ENCODE assay signal across 9 cellular contexts in the genomic region with DNA sequence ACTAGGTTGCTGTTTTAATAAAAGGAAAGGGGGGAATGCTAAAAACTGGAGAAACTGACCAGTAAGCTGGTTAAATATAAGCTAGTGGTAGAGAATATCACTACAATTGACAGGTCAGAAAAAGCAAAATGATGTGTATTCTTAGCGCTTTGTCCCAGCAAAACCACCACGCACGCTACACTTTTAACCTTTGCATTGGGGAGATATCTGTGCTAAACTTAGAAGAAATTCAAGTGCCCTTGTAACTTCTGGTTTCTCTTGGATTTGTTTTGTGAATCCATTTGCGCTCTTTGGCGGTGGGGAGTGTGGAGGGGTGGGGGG. TPM values are rescaled to one million over a fixed set of nuclear protein-coding genes. Genes with fewer than 3 reads are reported as not detected.
A peak's percentile ranks its signal among the peaks of the same experiment; 100 is the strongest.
DNase-seq lines count a peak whose midpoint lies in the region; ATAC-seq and TF ChIP-seq lines count a peak whose summit lies in the region.
"Had no signal": no experiment of that assay in that cellular context is flagged by ENCODE, and none has a peak within 500 bp of the region (broad histone marks: within the 10 kb centered on the region; RNA-seq: fewer than 3 reads in every experiment).

No MANE protein-coding gene starts in this region.

- H3K36me3 ChIP-seq in SK-N-MC (ENCODE audit: insufficient read depth, low read length) (no peaks in the 10 kb centered on the region), gastrocnemius medialis (no peaks in the 10 kb centered on the region)

- H3K27ac ChIP-seq in SK-N-MC (no peak overlapping the region), gastrocnemius medialis (peak overlapping the region in 3 of 4 donors; percentile 75 to 91 (median 86))

- H3K4me3 ChIP-seq in GM08714 (ENCODE audit: low read length), result peak overlapping the region; percentile 91; the same call in 1 of the 2 replicates
- H3K4me3 ChIP-seq in SK-N-MC, result peak overlapping the region; percentile 87
- peak overlapping the region; percentile 94 for H3K4me3 ChIP-seq in fibroblast of mammary gland (ENCODE audit: control insufficient read depth, low read depth, low read length)
- H3K4me3 ChIP-seq in gastrocnemius medialis, result peak overlapping the region; percentile 69 to 83 (median 80)

- H3K9me3 ChIP-seq in SK-N-MC (ENCODE audit: low read depth, low read length), result no peaks in the 10 kb centered on the region
- H3K9me3 ChIP-seq in gastrocnemius medialis, result no peaks in the 10 kb centered on the region

- in situ Hi-C loops in gastrocnemius medialis (cut with MboI; ENCODE audit: low sequenced_read_pairs in 4 of 4), result loop anchor here in 3 of 4 donors (10.0 to 25.0 kb wide), 3 partner anchors 111 to 279 kb away; a partner anchor contains a TSS

- peak overlapping the region; percentile 64 for H3K9ac ChIP-seq in SK-N-MC (ENCODE audit: insufficient read length)

- peaks cover 32 to 36% of the 10 kb centered on the region in 2 donors for H3K4me1 ChIP-seq in gastrocnemius medialis

- no peak for ATAC-seq in gastrocnemius medialis

- no peak for TF ChIP-seq CTCF in fibroblast of mammary gland (conservative IDR thresholded peaks at IDR 0.05; ENCODE audit: control insufficient read depth, insufficient read depth, low read depth, low read length)
- TF ChIP-seq CTCF in gastrocnemius medialis (IDR thresholded peaks at IDR 0.05 in 4 of 5, conservative IDR thresholded peaks at IDR 0.05 in 1 of 5), result no peak

- DNase-seq in SK-N-MC (ENCODE audit: low read depth, low spot score), result no peak
- no peak for DNase-seq in fibroblast of mammary gland (ENCODE audit: low read depth)
- DNase-seq in gastrocnemius medialis, result no peak
- DNase-seq in HCEC 1CT, result no peak
- DNase-seq in central memory CD4-positive, alpha-beta T cell, result no peak
- no peak for DNase-seq in cortex of kidney (lab: John Stamatoyannopoulos, UW)
- no peak for DNase-seq in activated CD4-positive, alpha-beta T cell treated with anti-CD3 and anti-CD28 coated beads for 4 hours
- DNase-seq: NCI-H1092 had no signal

- intact Hi-C loops in gastrocnemius medialis (cut with DNase I; ENCODE audit: low total_unique reads), result loop anchor here (5.0 to 10.0 kb wide), 2 partner anchors 239 to 311 kb away; a partner anchor contains a TSS

- no peak for TF ChIP-seq POLR2A in gastrocnemius medialis (IDR thresholded peaks at IDR 0.05)

- H3K27me3 ChIP-seq in gastrocnemius medialis, result no peaks in the 10 kb centered on the region

RNA-seq across cellular contexts. Expression of a gene that starts 1.4 kb away (rescaled TPM):
- total RNA-seq in gastrocnemius medialis, result 1 to 10 TPM; 5.0 to 8.0 (median 6.4) TPM
